Comparison of ENCODE assay signal across 8 cellular contexts in genomic region chr9:86487222-86487841, GRCh38.
DNase-seq lines count a peak whose midpoint lies in the region; ATAC-seq and TF ChIP-seq lines count a peak whose summit lies in the region.

No MANE protein-coding gene starts in this region.

- intact Hi-C loops in lower leg skin (cut with DNase I; ENCODE audit: low total_unique reads): loop anchor here (2.0 kb wide), 1 partner anchor 837 kb away; no protein-coding TSS in a partner anchor

- ATAC-seq in HG03432 (IDR thresholded peaks at IDR 0.05; ENCODE audit: unreplicated experiment) (no peak), HG02884 (IDR thresholded peaks at IDR 0.05; ENCODE audit: unreplicated experiment) (no peak)

- in situ Hi-C loops in T47D (cut with HindIII; ENCODE audit: low pct_unique_long_range_greater_than_20kb, low sequenced_read_pairs): no loop called here

- H3K4me3 ChIP-seq in lower leg skin (ENCODE audit: low read depth, poor library complexity, severe bottlenecking): no peak overlapping the region

- WGBS in lower leg skin, 2 donors: 0% methylated on average over 1 of the region's 1 CpG

- peak; percentile 18 to 50 for DNase-seq in NCI-H526 (lab: John Stamatoyannopoulos, UW)
- DNase-seq in NCI-H526 treated with DMSO at 0.1 percent for 48 hours (lab: John Stamatoyannopoulos, UW): no peak
- DNase-seq in NCI-H2196 treated with DMSO at 0.1 percent for 48 hours (lab: John Stamatoyannopoulos, UW; ENCODE audit: unreplicated experiment): peak; percentile 13
- peak; percentile 19 to 58 for DNase-seq in T47D (ENCODE audit: low read depth in 1 of 2, low spot score in 1 of 2)
- peak; percentile 61 for DNase-seq in kidney tubule cell (ENCODE audit: low spot score)
- DNase-seq in lower leg skin (ENCODE audit: low spot score in 2 of 2): no peak

- no peak for TF ChIP-seq POLR2A in lower leg skin (IDR thresholded peaks at IDR 0.05)

- TF ChIP-seq CTCF in lower leg skin (IDR thresholded peaks at IDR 0.05): peak in 1 of 3 donors; percentile 51

Comparison
In these comparisons a context has a peak if more than half of its experiments do, and no peak if none do; other contexts are left out.
1. DNase-seq: peak in NCI-H526 (2 of 2), NCI-H2196 treated with DMSO at 0.1 percent for 48 hours (single experiment), T47D (2 of 2) and kidney tubule cell (single experiment); none in NCI-H526 treated with DMSO at 0.1 percent for 48 hours (single experiment) and lower leg skin (0 of 2).